ENCODE assay signal across 10 cellular contexts in the genomic region with DNA sequence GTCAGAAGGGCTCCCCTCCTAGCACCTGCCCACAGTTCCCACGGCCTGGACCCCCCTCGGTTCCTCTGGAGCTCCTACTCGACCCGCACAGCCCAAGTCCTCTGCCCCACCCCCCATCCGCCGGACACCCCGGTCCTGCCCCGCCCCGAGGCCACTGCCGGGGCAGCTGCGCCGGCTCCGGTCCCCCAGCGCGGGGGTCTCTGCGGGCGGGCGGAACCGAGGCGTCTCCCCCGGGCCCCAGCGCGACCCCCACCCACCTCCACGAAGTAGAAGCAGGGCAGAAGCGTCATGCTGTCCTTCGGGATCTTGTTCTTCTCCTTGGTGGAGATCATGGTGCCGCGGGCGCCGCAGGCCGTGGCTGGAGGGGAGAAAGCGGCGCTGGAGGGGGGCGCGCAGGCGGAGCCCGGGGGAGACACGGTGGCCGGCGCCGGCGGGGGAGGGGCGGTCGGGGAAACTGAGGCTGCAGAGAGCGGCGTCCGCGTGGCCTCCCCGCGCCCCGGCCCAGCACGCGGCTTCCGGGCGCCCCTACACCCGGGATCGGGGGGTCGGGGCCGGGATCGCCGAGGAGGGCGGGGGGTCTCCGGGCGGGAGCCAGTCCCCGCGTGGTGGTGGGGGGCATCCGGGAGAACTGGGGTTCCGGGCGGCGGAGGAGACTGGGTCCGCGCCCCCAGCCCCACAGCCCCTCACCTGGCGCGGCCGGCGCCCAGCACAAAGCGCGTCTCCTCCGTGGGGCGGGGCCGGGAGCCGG. TPM values are rescaled to one million over a fixed set of nuclear protein-coding genes. Genes with fewer than 3 reads are reported as not detected.
DNase-seq lines count a peak whose midpoint lies in the region; ATAC-seq and TF ChIP-seq lines count a peak whose summit lies in the region.
"Had no signal": no experiment of that assay in that cellular context is flagged by ENCODE, and none has a peak within 500 bp of the region (broad histone marks: within the 10 kb centered on the region; RNA-seq: fewer than 3 reads in every experiment).

A gene with protein sequence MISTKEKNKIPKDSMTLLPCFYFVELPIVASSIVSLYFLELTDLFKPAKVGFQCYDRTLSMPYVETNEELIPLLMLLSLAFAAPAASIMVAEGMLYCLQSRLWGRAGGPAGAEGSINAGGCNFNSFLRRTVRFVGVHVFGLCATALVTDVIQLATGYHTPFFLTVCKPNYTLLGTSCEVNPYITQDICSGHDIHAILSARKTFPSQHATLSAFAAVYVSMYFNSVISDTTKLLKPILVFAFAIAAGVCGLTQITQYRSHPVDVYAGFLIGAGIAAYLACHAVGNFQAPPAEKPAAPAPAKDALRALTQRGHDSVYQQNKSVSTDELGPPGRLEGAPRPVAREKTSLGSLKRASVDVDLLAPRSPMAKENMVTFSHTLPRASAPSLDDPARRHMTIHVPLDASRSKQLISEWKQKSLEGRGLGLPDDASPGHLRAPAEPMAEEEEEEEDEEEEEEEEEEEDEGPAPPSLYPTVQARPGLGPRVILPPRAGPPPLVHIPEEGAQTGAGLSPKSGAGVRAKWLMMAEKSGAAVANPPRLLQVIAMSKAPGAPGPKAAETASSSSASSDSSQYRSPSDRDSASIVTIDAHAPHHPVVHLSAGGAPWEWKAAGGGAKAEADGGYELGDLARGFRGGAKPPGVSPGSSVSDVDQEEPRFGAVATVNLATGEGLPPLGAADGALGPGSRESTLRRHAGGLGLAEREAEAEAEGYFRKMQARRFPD (minus strand): TSS at position 728 of the 748 bp plus-strand sequence. CDS start 396 bp downstream, at position 332.

- no peaks in the 10 kb centered on the region for H3K27me3 ChIP-seq in HL-60 (ENCODE audit: insufficient read depth, poor library complexity, severe bottlenecking)
- H3K27me3 ChIP-seq in kidney epithelial cell (ENCODE audit: control insufficient read depth, insufficient read depth, low read length) = peaks cover 16% of the 10 kb centered on the region

- peaks cover 4 to 6% of the 10 kb centered on the region in 2 donors for H3K9me3 Mint-ChIP-seq in stimulated activated naive B cell treated with anti-CD40 and anti-IgM and Interleukin-4, amounts not matched to agents 10 μg/mL and 1 μg/mL and 100 μg/mL, for 72 hours

- in situ Hi-C loops in astrocyte of the spinal cord (cut with HindIII; ENCODE audit: low sequenced_read_pairs) = no loop called here

- peaks cover 0 to 4% of the 10 kb centered on the region in 2 donors for H3K4me1 Mint-ChIP-seq in stimulated activated naive B cell treated with anti-CD40 and anti-IgM and Interleukin-4, amounts not matched to agents 10 μg/mL and 1 μg/mL and 100 μg/mL, for 72 hours
- H3K4me1 Mint-ChIP-seq: activated CD4-positive, alpha-beta T cell treated with anti-CD3 and anti-CD28 coated beads for 36 hours had no signal

- no peak within 1 kb of the TSS for H3K27ac Mint-ChIP-seq in stimulated activated naive B cell treated with anti-CD40 and anti-IgM and Interleukin-4, amounts not matched to agents 10 μg/mL and 1 μg/mL and 100 μg/mL, for 72 hours
- H3K27ac Mint-ChIP-seq: activated CD4-positive, alpha-beta T cell treated with anti-CD3 and anti-CD28 coated beads for 36 hours had no signal

- TF ChIP-seq CTCF in HL-60 (IDR thresholded peaks at IDR 0.05; ENCODE audit: insufficient read depth, low read length) = no peak
- no peak for TF ChIP-seq CTCF in astrocyte of the spinal cord (IDR thresholded peaks at IDR 0.05; ENCODE audit: low read depth, low read length)
- no peak for TF ChIP-seq CTCF in kidney epithelial cell (IDR thresholded peaks at IDR 0.05; ENCODE audit: insufficient read depth, low read length, poor library complexity, severe bottlenecking)

- peaks cover 7 to 8% of the 10 kb centered on the region in 2 donors for H3K36me3 Mint-ChIP-seq in stimulated activated naive B cell treated with anti-CD40 and anti-IgM and Interleukin-4, amounts not matched to agents 10 μg/mL and 1 μg/mL and 100 μg/mL, for 72 hours

- ATAC-seq in stimulated activated naive B cell treated with anti-CD40 and anti-IgM and Interleukin-4, amounts not matched to agents 10 μg/mL and 1 μg/mL and 100 μg/mL, for 72 hours (replicated peaks) = no peak
- no peak for ATAC-seq in HG03571 (IDR thresholded peaks at IDR 0.05; ENCODE audit: unreplicated experiment)
- ATAC-seq: activated CD4-positive, alpha-beta T cell treated with anti-CD3 and anti-CD28 coated beads for 36 hours had no signal

- H3K4me3 ChIP-seq in HL-60 (replicated peaks; ENCODE audit: insufficient read depth, low read length) (peak within 1 kb of the TSS; percentile 55), astrocyte of the spinal cord (ENCODE audit: low read depth, low read length) (peak within 1 kb of the TSS; percentile 17), kidney epithelial cell (ENCODE audit: low read depth, low read length) (peak within 1 kb of the TSS; percentile 10)

- H3K36me3 ChIP-seq in kidney epithelial cell (ENCODE audit: control insufficient read depth, insufficient read depth, low read length) = no peaks in the 10 kb centered on the region

- peak within 1 kb of the TSS; percentile 98 for H3K27ac ChIP-seq in HL-60 (replicated peaks)

- DNase-seq in HL-60 (ENCODE audit: low read depth in 1 of 2, low spot score in 1 of 2) (peak in 1 of 2 experiments; percentile 84), astrocyte of the spinal cord (ENCODE audit: low read depth, low spot score) (no peak), kidney epithelial cell (ENCODE audit: low read depth) (no peak), SIG-M5 (lab: John Stamatoyannopoulos, UW) (no peak), NCI-H524 treated with DMSO at 0.1 percent for 48 hours (lab: John Stamatoyannopoulos, UW) (no peak), ureter (ENCODE audit: low spot score) (no peak)
- no peak for DNase-seq in stimulated activated naive B cell treated with anti-CD40 and anti-IgM and Interleukin-4, amounts not matched to agents 10 μg/mL and 1 μg/mL and 100 μg/mL, for 72 hours
- DNase-seq: activated CD4-positive, alpha-beta T cell treated with anti-CD3 and anti-CD28 coated beads for 36 hours; NCI-H510A had no signal

- H3K27me3 Mint-ChIP-seq in stimulated activated naive B cell treated with anti-CD40 and anti-IgM and Interleukin-4, amounts not matched to agents 10 μg/mL and 1 μg/mL and 100 μg/mL, for 72 hours = peaks cover 17 to 25% of the 10 kb centered on the region in 2 donors

- peak within 1 kb of the TSS; percentile 36 to 53 for H3K4me3 Mint-ChIP-seq in stimulated activated naive B cell treated with anti-CD40 and anti-IgM and Interleukin-4, amounts not matched to agents 10 μg/mL and 1 μg/mL and 100 μg/mL, for 72 hours
- H3K4me3 Mint-ChIP-seq: activated CD4-positive, alpha-beta T cell treated with anti-CD3 and anti-CD28 coated beads for 36 hours had no signal

RNA-seq across cellular contexts. Expression of the gene that starts here (rescaled TPM):
- total RNA-seq in kidney epithelial cell (2.9 and 4.1 TPM in 2 replicates), ureter (not detected)
- total RNA-seq: activated CD4-positive, alpha-beta T cell treated with anti-CD3 and anti-CD28 coated beads for 36 hours had no signal
